ENCODE assay signal across 8 cellular contexts in genomic region chr19:15296841-15297415, GRCh38. TPM values are rescaled to one million over a fixed set of nuclear protein-coding genes. Genes with fewer than 3 reads are reported as not detected.
DNase-seq lines count a peak whose midpoint lies in the region; ATAC-seq and TF ChIP-seq lines count a peak whose summit lies in the region.

No MANE protein-coding gene starts in this region.

- peak overlapping the region; percentile 72 for H4K91ac ChIP-seq in trophoblast cell (ENCODE audit: low read depth, low read length)

- H3K27ac Mint-ChIP-seq in CD8-positive, alpha-beta memory T cell: peak overlapping the region; percentile 29 to 91 (median 81)

- no peak for ATAC-seq in GM18861 (IDR thresholded peaks at IDR 0.05; ENCODE audit: unreplicated experiment)

- peak overlapping the region; percentile 22 for H3K4me2 ChIP-seq in trophoblast cell (ENCODE audit: low read length)

- WGBS in esophagus, 2 donors: 22% methylated on average over 7 of the region's 7 CpGs
- WGBS in trophoblast cell (ENCODE audit: extremely low coverage, insufficient coverage, insufficient read length): no CpG with 5 or more reads among the region's 7 CpGs

- H3K27me3 ChIP-seq in CD8-positive, alpha-beta memory T cell (ENCODE audit: insufficient read depth, low read length, poor library complexity, severe bottlenecking): no peaks in the 10 kb centered on the region
- H3K27me3 ChIP-seq in SJSA1 (replicated peaks): no peaks in the 10 kb centered on the region
- no peaks in the 10 kb centered on the region for H3K27me3 ChIP-seq in esophagus (ENCODE audit: control insufficient read depth in 1 of 2, insufficient read depth in 2 of 2, low read length in 2 of 2)
- no peaks in the 10 kb centered on the region for H3K27me3 ChIP-seq in trophoblast cell (ENCODE audit: insufficient read depth, low read length)
- H3K27me3 ChIP-seq in colonic mucosa: no peaks in the 10 kb centered on the region

- H3K4me3 Mint-ChIP-seq in CD8-positive, alpha-beta memory T cell: peak overlapping the region; percentile 46 to 73 (median 68)

- H3K9ac ChIP-seq in trophoblast cell (ENCODE audit: low read length) (no peak overlapping the region), colonic mucosa (ENCODE audit: low read depth in 2 of 2, low read length in 2 of 2) (no peak overlapping the region)

- no peak overlapping the region for H3K23ac ChIP-seq in trophoblast cell (ENCODE audit: low read length)

- H3K36me3 ChIP-seq in CD8-positive, alpha-beta memory T cell (ENCODE audit: insufficient read depth, low read length): no peaks in the 10 kb centered on the region
- H3K36me3 ChIP-seq in SJSA1 (peaks cover 23% of the 10 kb centered on the region), esophagus (ENCODE audit: control insufficient read depth in 2 of 2, insufficient read depth in 2 of 2, low read length in 1 of 2) (peaks cover 0 to 4% of the 10 kb centered on the region in 2 donors), trophoblast cell (ENCODE audit: control insufficient read depth in 1 of 2, insufficient read depth in 2 of 2, low read length in 2 of 2) (peaks cover 2% of the 10 kb centered on the region in 2 experiments), colonic mucosa (no peaks in the 10 kb centered on the region)

- H3K9me3 ChIP-seq in CD8-positive, alpha-beta memory T cell (ENCODE audit: low read length): no peaks in the 10 kb centered on the region
- H3K9me3 ChIP-seq in SJSA1 (replicated peaks): no peaks in the 10 kb centered on the region
- H3K9me3 ChIP-seq in esophagus (ENCODE audit: control insufficient read depth in 2 of 2, insufficient read depth in 1 of 2, low read depth in 1 of 2, low read length in 1 of 2): no peaks in the 10 kb centered on the region
- no peaks in the 10 kb centered on the region for H3K9me3 ChIP-seq in trophoblast cell (ENCODE audit: insufficient read depth, low read depth, low read length)
- no peaks in the 10 kb centered on the region for H3K9me3 ChIP-seq in colonic mucosa

- peak overlapping the region; percentile 31 for H2BK12ac ChIP-seq in trophoblast cell (ENCODE audit: low read length)

- intact Hi-C loops in colonic mucosa (cut with DNase I): no loop called here

- H2AK5ac ChIP-seq in trophoblast cell (ENCODE audit: low read length): peak overlapping the region; percentile 71

- H3K9me3 Mint-ChIP-seq in CD8-positive, alpha-beta memory T cell: no peaks in the 10 kb centered on the region

- H4K8ac ChIP-seq in trophoblast cell (ENCODE audit: low read depth, low read length): peak overlapping the region; percentile 22

- H3K79me2 ChIP-seq in trophoblast cell (ENCODE audit: control insufficient read depth, insufficient read depth, low read length, poor library complexity): peaks cover 52% of the 10 kb centered on the region

- H3K79me1 ChIP-seq in trophoblast cell (ENCODE audit: low read length): peaks cover 27% of the 10 kb centered on the region

- peak overlapping the region; percentile 12 for H3K4me3 ChIP-seq in CD8-positive, alpha-beta memory T cell (ENCODE audit: low read length)
- H3K4me3 ChIP-seq in SJSA1: no peak overlapping the region
- no peak overlapping the region for H3K4me3 ChIP-seq in esophagus (ENCODE audit: low read depth in 1 of 2, low read length in 2 of 2)
- no peak overlapping the region for H3K4me3 ChIP-seq in trophoblast cell (ENCODE audit: low read depth, low read length)
- H3K4me3 ChIP-seq in colonic mucosa: no peak overlapping the region

- CTCF ChIA-PET in CD8-positive, alpha-beta memory T cell (lab: Charles Lee): no interaction called here

- H2AFZ ChIP-seq in trophoblast cell (ENCODE audit: insufficient read depth, low read length, poor library complexity): peak overlapping the region; percentile 10

- H3K36me3 Mint-ChIP-seq in CD8-positive, alpha-beta memory T cell: peaks cover 0 to 32% (median 1%) of the 10 kb centered on the region in 3 donors

- peak overlapping the region; percentile 74 for H2BK120ac ChIP-seq in trophoblast cell (ENCODE audit: insufficient read depth, low read length, poor library complexity)

- H4K12ac ChIP-seq in trophoblast cell (ENCODE audit: low read depth, low read length): no peak overlapping the region

- H2BK5ac ChIP-seq in trophoblast cell (ENCODE audit: low read depth, low read length, poor library complexity): peak overlapping the region; percentile 85

- peak in 1 of 5 donors; percentile 24 for DNase-seq in CD8-positive, alpha-beta memory T cell
- DNase-seq in SJSA1 (ENCODE audit: low read depth in 1 of 2, low spot score in 2 of 2) (no peak), trophoblast cell (peak in 1 of 2 donors; percentile 86), occipital lobe (lab: John Stamatoyannopoulos, UW) (no peak), colonic mucosa (no peak)
- DNase-seq in activated CD4-positive, alpha-beta T cell treated with anti-CD3 and anti-CD28 coated beads for 4 hours: no peak

- no peak for TF ChIP-seq CTCF in colonic mucosa (IDR thresholded peaks at IDR 0.05)

- no peak overlapping the region for H3K27ac ChIP-seq in CD8-positive, alpha-beta memory T cell (ENCODE audit: low read depth, low read length)
- H3K27ac ChIP-seq in SJSA1 (peak overlapping the region; percentile 15; the same call in 1 of the 2 replicates), esophagus (ENCODE audit: low read depth in 2 of 2, low read length in 1 of 2) (peak overlapping the region; percentile 45 to 81), trophoblast cell (ENCODE audit: low read depth, low read length) (peak overlapping the region; percentile 85), colonic mucosa (no peak overlapping the region)

- peak overlapping the region; percentile 63 for H3K14ac ChIP-seq in trophoblast cell (ENCODE audit: low read length)

- peak overlapping the region; percentile 69 for H3K18ac ChIP-seq in trophoblast cell (ENCODE audit: low read length)

- H3K27me3 Mint-ChIP-seq in CD8-positive, alpha-beta memory T cell: no peaks in the 10 kb centered on the region

- H3K4me1 Mint-ChIP-seq in CD8-positive, alpha-beta memory T cell: peaks cover 86 to 98% (median 94%) of the 10 kb centered on the region in 3 donors

- H3K4me1 ChIP-seq in CD8-positive, alpha-beta memory T cell (ENCODE audit: insufficient read depth, low read length): peaks cover 93% of the 10 kb centered on the region
- H3K4me1 ChIP-seq in SJSA1 (replicated peaks) (peaks cover 58% of the 10 kb centered on the region), esophagus (ENCODE audit: control insufficient read depth in 2 of 2, insufficient read depth in 2 of 2, low read length in 1 of 2) (peaks cover 13 to 49% of the 10 kb centered on the region in 2 donors), trophoblast cell (ENCODE audit: control insufficient read depth in 1 of 2, insufficient read depth in 2 of 2, low read length in 2 of 2) (peaks cover 50 to 53% of the 10 kb centered on the region in 2 experiments), colonic mucosa (peaks cover 22% of the 10 kb centered on the region)

- POLR2A ChIA-PET in CD8-positive, alpha-beta memory T cell (lab: Charles Lee): no interaction called here

- H3K4ac ChIP-seq in trophoblast cell (ENCODE audit: low read depth, low read length): peak overlapping the region; percentile 39

RNA-seq across cellular contexts. Expression of gene BRD4, which starts 35.4 kb away (rescaled TPM):
- 100 to 1,000 TPM; 101 to 109 TPM for total RNA-seq in CD8-positive, alpha-beta memory T cell
- 35.3 TPM for polyA plus RNA-seq in CD8-positive, alpha-beta memory T cell
- total RNA-seq in SJSA1 (2014; rRNA removed; shearing (Covaris generic)): 14.5 and 15.8 TPM in 2 replicates
- 10 to 100 TPM; 13.9 to 27.4 TPM for polyA plus RNA-seq in esophagus
- 188 and 191 TPM in 2 replicates for polyA plus RNA-seq in trophoblast cell (2013)
- total RNA-seq in occipital lobe: 9.5 TPM
- 10 to 100 TPM; 67.2 to 82.7 TPM for total RNA-seq in colonic mucosa

Comparison
In these comparisons a context has a peak if more than half of its experiments do, and no peak if none do; other contexts are left out.
1. H3K27ac ChIP-seq: peak in SJSA1 (single experiment), esophagus (2 of 2) and trophoblast cell (single experiment); none in CD8-positive, alpha-beta memory T cell (single experiment) and colonic mucosa (single experiment).